Comparison of ENCODE assay signal across 1 cellular context in the genomic region with DNA sequence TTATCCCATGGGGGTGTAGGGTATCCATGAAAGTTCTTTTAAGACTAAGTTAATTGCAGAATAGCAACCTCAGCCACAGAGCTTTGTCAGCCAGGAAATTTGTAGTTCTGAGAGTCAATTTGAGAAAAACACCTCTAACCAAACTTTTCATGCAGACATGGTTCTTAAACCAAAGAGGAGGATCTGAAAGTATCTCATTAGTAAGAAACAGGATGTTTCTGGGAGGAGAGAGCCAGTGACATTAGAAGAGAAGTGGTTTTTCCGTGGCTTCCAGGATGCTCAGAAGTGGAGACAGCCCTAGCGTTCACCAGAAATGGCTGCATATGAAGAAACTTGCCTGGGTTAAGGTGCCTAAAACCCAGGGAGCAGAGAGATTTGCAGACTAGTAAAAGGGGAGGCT.
TF ChIP-seq lines count a peak whose summit lies in the region.

No MANE protein-coding gene starts in this region.

TF ChIP-seq in GM23338, 12 proteins besides CTCF, POLR2A, EP300 and RAD21 (continued from another document):
- TF ChIP-seq, protein P1, sequence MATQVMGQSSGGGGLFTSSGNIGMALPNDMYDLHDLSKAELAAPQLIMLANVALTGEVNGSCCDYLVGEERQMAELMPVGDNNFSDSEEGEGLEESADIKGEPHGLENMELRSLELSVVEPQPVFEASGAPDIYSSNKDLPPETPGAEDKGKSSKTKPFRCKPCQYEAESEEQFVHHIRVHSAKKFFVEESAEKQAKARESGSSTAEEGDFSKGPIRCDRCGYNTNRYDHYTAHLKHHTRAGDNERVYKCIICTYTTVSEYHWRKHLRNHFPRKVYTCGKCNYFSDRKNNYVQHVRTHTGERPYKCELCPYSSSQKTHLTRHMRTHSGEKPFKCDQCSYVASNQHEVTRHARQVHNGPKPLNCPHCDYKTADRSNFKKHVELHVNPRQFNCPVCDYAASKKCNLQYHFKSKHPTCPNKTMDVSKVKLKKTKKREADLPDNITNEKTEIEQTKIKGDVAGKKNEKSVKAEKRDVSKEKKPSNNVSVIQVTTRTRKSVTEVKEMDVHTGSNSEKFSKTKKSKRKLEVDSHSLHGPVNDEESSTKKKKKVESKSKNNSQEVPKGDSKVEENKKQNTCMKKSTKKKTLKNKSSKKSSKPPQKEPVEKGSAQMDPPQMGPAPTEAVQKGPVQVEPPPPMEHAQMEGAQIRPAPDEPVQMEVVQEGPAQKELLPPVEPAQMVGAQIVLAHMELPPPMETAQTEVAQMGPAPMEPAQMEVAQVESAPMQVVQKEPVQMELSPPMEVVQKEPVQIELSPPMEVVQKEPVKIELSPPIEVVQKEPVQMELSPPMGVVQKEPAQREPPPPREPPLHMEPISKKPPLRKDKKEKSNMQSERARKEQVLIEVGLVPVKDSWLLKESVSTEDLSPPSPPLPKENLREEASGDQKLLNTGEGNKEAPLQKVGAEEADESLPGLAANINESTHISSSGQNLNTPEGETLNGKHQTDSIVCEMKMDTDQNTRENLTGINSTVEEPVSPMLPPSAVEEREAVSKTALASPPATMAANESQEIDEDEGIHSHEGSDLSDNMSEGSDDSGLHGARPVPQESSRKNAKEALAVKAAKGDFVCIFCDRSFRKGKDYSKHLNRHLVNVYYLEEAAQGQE (IDR thresholded peaks at IDR 0.05; ENCODE audit: unreplicated experiment): no peak
- TF ChIP-seq CREB1 (CRISPR knock-in tag; IDR thresholded peaks at IDR 0.05; ENCODE audit: low read depth) (no peak), EZH2phosphoT487 (IDR thresholded peaks at IDR 0.05; ENCODE audit: unreplicated experiment) (no peak), STAT1 (IDR thresholded peaks at IDR 0.05; ENCODE audit: unreplicated experiment) (no peak)
- TF ChIP-seq, protein P2, sequence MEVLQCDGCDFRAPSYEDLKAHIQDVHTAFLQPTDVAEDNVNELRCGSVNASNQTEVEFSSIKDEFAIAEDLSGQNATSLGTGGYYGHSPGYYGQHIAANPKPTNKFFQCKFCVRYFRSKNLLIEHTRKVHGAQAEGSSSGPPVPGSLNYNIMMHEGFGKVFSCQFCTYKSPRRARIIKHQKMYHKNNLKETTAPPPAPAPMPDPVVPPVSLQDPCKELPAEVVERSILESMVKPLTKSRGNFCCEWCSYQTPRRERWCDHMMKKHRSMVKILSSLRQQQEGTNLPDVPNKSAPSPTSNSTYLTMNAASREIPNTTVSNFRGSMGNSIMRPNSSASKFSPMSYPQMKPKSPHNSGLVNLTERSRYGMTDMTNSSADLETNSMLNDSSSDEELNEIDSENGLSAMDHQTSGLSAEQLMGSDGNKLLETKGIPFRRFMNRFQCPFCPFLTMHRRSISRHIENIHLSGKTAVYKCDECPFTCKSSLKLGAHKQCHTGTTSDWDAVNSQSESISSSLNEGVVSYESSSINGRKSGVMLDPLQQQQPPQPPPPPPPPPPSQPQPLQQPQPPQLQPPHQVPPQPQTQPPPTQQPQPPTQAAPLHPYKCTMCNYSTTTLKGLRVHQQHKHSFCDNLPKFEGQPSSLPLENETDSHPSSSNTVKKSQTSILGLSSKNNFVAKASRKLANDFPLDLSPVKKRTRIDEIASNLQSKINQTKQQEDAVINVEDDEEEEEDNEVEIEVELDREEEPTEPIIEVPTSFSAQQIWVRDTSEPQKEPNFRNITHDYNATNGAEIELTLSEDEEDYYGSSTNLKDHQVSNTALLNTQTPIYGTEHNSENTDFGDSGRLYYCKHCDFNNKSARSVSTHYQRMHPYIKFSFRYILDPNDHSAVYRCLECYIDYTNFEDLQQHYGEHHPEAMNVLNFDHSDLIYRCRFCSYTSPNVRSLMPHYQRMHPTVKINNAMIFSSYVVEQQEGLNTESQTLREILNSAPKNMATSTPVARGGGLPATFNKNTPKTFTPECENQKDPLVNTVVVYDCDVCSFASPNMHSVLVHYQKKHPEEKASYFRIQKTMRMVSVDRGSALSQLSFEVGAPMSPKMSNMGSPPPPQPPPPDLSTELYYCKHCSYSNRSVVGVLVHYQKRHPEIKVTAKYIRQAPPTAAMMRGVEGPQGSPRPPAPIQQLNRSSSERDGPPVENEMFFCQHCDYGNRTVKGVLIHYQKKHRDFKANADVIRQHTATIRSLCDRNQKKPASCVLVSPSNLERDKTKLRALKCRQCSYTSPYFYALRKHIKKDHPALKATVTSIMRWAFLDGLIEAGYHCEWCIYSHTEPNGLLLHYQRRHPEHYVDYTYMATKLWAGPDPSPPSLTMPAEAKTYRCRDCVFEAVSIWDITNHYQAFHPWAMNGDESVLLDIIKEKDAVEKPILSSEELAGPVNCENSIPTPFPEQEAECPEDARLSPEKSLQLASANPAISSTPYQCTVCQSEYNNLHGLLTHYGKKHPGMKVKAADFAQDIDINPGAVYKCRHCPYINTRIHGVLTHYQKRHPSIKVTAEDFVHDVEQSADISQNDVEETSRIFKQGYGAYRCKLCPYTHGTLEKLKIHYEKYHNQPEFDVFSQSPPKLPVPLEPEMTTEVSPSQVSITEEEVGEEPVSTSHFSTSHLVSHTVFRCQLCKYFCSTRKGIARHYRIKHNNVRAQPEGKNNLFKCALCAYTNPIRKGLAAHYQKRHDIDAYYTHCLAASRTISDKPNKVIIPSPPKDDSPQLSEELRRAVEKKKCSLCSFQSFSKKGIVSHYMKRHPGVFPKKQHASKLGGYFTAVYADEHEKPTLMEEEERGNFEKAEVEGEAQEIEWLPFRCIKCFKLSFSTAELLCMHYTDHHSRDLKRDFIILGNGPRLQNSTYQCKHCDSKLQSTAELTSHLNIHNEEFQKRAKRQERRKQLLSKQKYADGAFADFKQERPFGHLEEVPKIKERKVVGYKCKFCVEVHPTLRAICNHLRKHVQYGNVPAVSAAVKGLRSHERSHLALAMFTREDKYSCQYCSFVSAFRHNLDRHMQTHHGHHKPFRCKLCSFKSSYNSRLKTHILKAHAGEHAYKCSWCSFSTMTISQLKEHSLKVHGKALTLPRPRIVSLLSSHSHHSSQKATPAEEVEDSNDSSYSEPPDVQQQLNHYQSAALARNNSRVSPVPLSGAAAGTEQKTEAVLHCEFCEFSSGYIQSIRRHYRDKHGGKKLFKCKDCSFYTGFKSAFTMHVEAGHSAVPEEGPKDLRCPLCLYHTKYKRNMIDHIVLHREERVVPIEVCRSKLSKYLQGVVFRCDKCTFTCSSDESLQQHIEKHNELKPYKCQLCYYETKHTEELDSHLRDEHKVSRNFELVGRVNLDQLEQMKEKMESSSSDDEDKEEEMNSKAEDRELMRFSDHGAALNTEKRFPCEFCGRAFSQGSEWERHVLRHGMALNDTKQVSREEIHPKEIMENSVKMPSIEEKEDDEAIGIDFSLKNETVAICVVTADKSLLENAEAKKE (CRISPR knock-in tag; IDR thresholded peaks at IDR 0.05): no peak
TF ChIP-seq in GM23338: peak in this region for 0.
